In the genomic region with DNA sequence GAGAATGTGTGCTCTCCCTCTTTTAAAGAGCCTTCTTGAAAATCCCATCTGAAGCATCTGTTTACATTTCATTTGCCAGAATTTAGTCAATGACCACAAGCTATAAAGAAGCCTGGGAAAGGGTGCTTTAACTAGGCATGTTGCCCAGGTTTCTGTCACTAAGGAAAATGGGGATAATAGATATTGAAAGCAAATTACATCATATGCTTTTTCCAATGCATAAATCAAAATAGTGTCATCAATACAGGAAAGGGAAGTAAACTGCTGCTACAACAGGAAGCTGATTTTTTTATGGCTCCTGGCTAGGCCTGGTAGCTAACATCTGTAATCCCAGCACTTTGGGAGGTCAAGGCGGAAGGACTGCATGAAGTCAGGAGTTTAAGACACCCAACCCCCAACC, we compare ENCODE assay signal across 14 cellular contexts.
DNase-seq lines count a peak whose midpoint lies in the region; ATAC-seq and TF ChIP-seq lines count a peak whose summit lies in the region.
"Had no signal": no experiment of that assay in that cellular context is flagged by ENCODE, and none has a peak within 500 bp of the region (broad histone marks: within the 10 kb centered on the region; RNA-seq: fewer than 3 reads in every experiment).

No MANE protein-coding gene starts in this region.

- H3K27me3 ChIP-seq in PC-3 (ENCODE audit: low read length), result no peaks in the 10 kb centered on the region
- H3K27me3 ChIP-seq: esophagus muscularis mucosa, stomach had no signal

- H3K36me3 ChIP-seq in PC-3 (ENCODE audit: low read depth, low read length), result no peaks in the 10 kb centered on the region
- H3K36me3 ChIP-seq: esophagus muscularis mucosa, stomach had no signal

- 0 out of 2 replicates have a peak, but pooled peaks cover 20% of the 10 kb centered on the region for H3K79me2 ChIP-seq in PC-3 (ENCODE audit: low read length)

- POLR2A ChIA-PET in PC-3 (lab: Charles Lee; ENCODE audit: unreplicated experiment), result no interaction called here

- no TSS peak for BruUV-seq in PC-3 (replicated peaks; lab: Mats Ljungman, UMichigan)

- no peak overlapping the region for H2AFZ ChIP-seq in PC-3 (ENCODE audit: low read length)

- DNase-seq in PC-3, result peak; percentile 4
- DNase-seq in left kidney (ENCODE audit: low read depth, low spot score), result peak; percentile 6
- no peak for DNase-seq in dedifferentiated amniotic fluid mesenchymal stem cell (ENCODE audit: extremely low spot score)
- no peak for DNase-seq in COLO829 (ENCODE audit: low spot score)
- DNase-seq: activated CD4-positive, alpha-beta T cell treated with anti-CD3 and anti-CD28 coated beads for 48 hours; activated T-cell treated with anti-CD3 and anti-CD28 coated beads, Interleukin-2, amount 50 U/mL, for 4 hours; NCI-H345; stomach had no signal

- H3K27ac ChIP-seq in PC-3 (ENCODE audit: low read length), result no peak overlapping the region
- H3K27ac ChIP-seq: esophagus muscularis mucosa, HL-60, stomach had no signal

- no peaks in the 10 kb centered on the region for H3K9me3 ChIP-seq in PC-3 (ENCODE audit: low read length)
- H3K9me3 ChIP-seq: esophagus muscularis mucosa had no signal

- no peaks in the 10 kb centered on the region for H3K4me1 ChIP-seq in PC-3 (ENCODE audit: insufficient read depth, low read length)
- H3K4me1 ChIP-seq: stomach had no signal

- H3K9ac ChIP-seq in PC-3 (ENCODE audit: low read length), result no peak overlapping the region

- intact Hi-C loops in PC-3 (cut with micrococcal nuclease), result loop anchor here (5.0 kb wide), 1 partner anchor 45 kb away; no protein-coding TSS in a partner anchor

- CTCF ChIA-PET in PC-3 (lab: Charles Lee), result no interaction called here

- no peaks in the 10 kb centered on the region for H3F3A ChIP-seq in PC-3 (ENCODE audit: low read length, unreplicated experiment)

- no peak for TF ChIP-seq CTCF in PC-3 (conservative IDR thresholded peaks at IDR 0.05; ENCODE audit: low read depth, low read length)

- peak; percentile 13 for ATAC-seq in GM19025 (IDR thresholded peaks at IDR 0.05; ENCODE audit: low read depth, unreplicated experiment)
- ATAC-seq in HG02981 (IDR thresholded peaks at IDR 0.05; ENCODE audit: unreplicated experiment), result peak; percentile 7
- ATAC-seq in PC-3, result peak; percentile 27; the same call in 1 of the 2 replicates
- no peak for ATAC-seq in GM18517 (IDR thresholded peaks at IDR 0.05; ENCODE audit: unreplicated experiment)
- ATAC-seq: activated T-cell treated with anti-CD3 and anti-CD28 coated beads, Interleukin-2, amount 50 U/mL, for 4 hours had no signal

- no peaks in the 10 kb centered on the region; the same call in 1 of the 2 replicates for H4K20me1 ChIP-seq in PC-3 (ENCODE audit: low read length)

- H3K9me2 ChIP-seq in PC-3 (replicated peaks; ENCODE audit: low read length), result no peaks in the 10 kb centered on the region

- no peak overlapping the region for H3K4me2 ChIP-seq in PC-3 (ENCODE audit: low read length)

- no peak overlapping the region for H3K4me3 ChIP-seq in PC-3 (ENCODE audit: low read length)
- H3K4me3 ChIP-seq: esophagus muscularis mucosa, lung, stomach had no signal

Comparison
In these comparisons a context has a peak if more than half of its experiments do, and no peak if none do; other contexts are left out.
1. DNase-seq: peak in PC-3 (single experiment) and left kidney (single experiment); none in dedifferentiated amniotic fluid mesenchymal stem cell (single experiment) and COLO829 (single experiment).